18 cellular contexts compared by ENCODE assay signal in the genomic region with DNA sequence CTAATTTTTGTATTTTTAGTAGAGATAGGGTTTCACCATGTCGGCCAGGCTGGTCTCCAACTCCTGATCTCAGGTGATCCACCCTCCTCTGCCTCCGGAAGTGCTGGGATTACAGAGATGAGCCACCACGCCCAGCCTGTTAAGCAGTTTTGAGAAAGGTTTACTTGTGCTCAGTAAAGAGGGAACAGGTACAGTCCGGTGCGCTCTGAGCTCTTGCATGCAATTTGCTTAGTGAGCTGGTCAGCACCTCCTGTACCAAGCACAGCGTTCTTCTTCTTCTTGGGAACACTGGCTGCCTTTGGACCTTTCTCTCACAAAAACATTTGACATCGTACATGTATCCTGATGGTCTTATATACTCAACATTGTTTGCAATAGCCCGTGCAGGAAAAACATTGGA.
DNase-seq lines count a peak whose midpoint lies in the region; ATAC-seq, FAIRE-seq and TF ChIP-seq lines count a peak whose summit lies in the region.
"Had no signal": no experiment of that assay in that cellular context is flagged by ENCODE, and none has a peak within 500 bp of the region (broad histone marks: within the 10 kb centered on the region; RNA-seq: fewer than 3 reads in every experiment).

No MANE protein-coding gene starts in this region.

- H3K4me3 ChIP-seq in right lobe of liver: no peak overlapping the region
- no peak overlapping the region for H3K4me3 ChIP-seq in HepG2 (replicated peaks in 1 of 3; ENCODE audit: insufficient read depth in 1 of 3, low read depth in 2 of 3, low read length in 3 of 3)
- H3K4me3 ChIP-seq in hepatocyte: no peak overlapping the region
- no peak overlapping the region for H3K4me3 ChIP-seq in trophoblast cell (ENCODE audit: low read depth, low read length)
- H3K4me3 ChIP-seq in OCI-LY7 (ENCODE audit: low read depth, low read length, poor library complexity, severe bottlenecking): no peak overlapping the region
- no peak overlapping the region for H3K4me3 ChIP-seq in ovary
- H3K4me3 ChIP-seq: BLaER1 treated with 17β-estradiol and CSF1 and Interleukin-3, amounts not matched to agents 10 nM and 100 nM; GM23338 had no signal

- H2AFZ ChIP-seq in HepG2 (ENCODE audit: low read length) (no peak overlapping the region), hepatocyte (no peak overlapping the region), trophoblast cell (ENCODE audit: insufficient read depth, low read length, poor library complexity) (no peak overlapping the region), OCI-LY7 (ENCODE audit: low read length) (no peak overlapping the region)

- no TSS peak for BruUV-seq in HepG2 (replicated peaks; lab: Mats Ljungman, UMichigan)
- BruUV-seq in OCI-LY7 (replicated peaks; lab: Mats Ljungman, UMichigan): no TSS peak

- no peak overlapping the region for H3K27ac ChIP-seq in right lobe of liver
- H3K27ac ChIP-seq in HepG2 (ENCODE audit: extremely low read length, insufficient read depth, low read length): no peak overlapping the region
- H3K27ac ChIP-seq in hepatocyte: no peak overlapping the region
- H3K27ac ChIP-seq in trophoblast cell (ENCODE audit: low read depth, low read length): no peak overlapping the region
- no peak overlapping the region for H3K27ac ChIP-seq in OCI-LY7 (ENCODE audit: low read depth, low read length, poor library complexity, severe bottlenecking)
- no peak overlapping the region for H3K27ac ChIP-seq in ovary
- H3K27ac ChIP-seq: BLaER1 treated with 17β-estradiol and CSF1 and Interleukin-3, amounts not matched to agents 10 nM and 100 nM had no signal

- H2BK12ac ChIP-seq in trophoblast cell (ENCODE audit: low read length): peak overlapping the region; percentile 61

- peak overlapping the region; percentile 53 for H2BK120ac ChIP-seq in trophoblast cell (ENCODE audit: insufficient read depth, low read length, poor library complexity)

- no peak overlapping the region for H3K23ac ChIP-seq in trophoblast cell (ENCODE audit: low read length)

- H3K9me3 ChIP-seq in right lobe of liver (no peaks in the 10 kb centered on the region), HepG2 (ENCODE audit: low read length) (no peaks in the 10 kb centered on the region), hepatocyte (ENCODE audit: low read depth) (no peaks in the 10 kb centered on the region), trophoblast cell (ENCODE audit: insufficient read depth, low read depth, low read length) (no peaks in the 10 kb centered on the region), OCI-LY7 (ENCODE audit: low read length) (no peaks in the 10 kb centered on the region), ovary (no peaks in the 10 kb centered on the region)

- no peak overlapping the region for H2BK5ac ChIP-seq in trophoblast cell (ENCODE audit: low read depth, low read length, poor library complexity)

- peaks cover 18% of the 10 kb centered on the region for H3K79me1 ChIP-seq in trophoblast cell (ENCODE audit: low read length)

- intact Hi-C loops in right lobe of liver (cut with DNase I) (no loop called here), HepG2 (cut with micrococcal nuclease; ENCODE audit: unreplicated experiment) (no loop called here), OCI-LY7 (cut with micrococcal nuclease; ENCODE audit: unreplicated experiment) (no loop called here), ovary (cut with DNase I) (no loop called here)

- CTCF ChIA-PET in HepG2 (lab: Yijun Ruan, JAX; ENCODE audit: low intra/inter-chr PET ratio, low total read pairs): no interaction called here
- CTCF ChIA-PET in OCI-LY7 (lab: Charles Lee; ENCODE audit: unreplicated experiment): interaction anchor here (0.5 kb wide), 1 partner anchor 72 kb away, joined by 3 read pairs; no protein-coding TSS in a partner anchor

- TF ChIP-seq POLR2A in right lobe of liver (IDR thresholded peaks at IDR 0.05) (no peak), HepG2 (IDR thresholded peaks at IDR 0.05; ENCODE audit: insufficient read depth in 1 of 2, low read depth in 2 of 2, low read length in 2 of 2) (no peak), ovary (IDR thresholded peaks at IDR 0.05) (no peak)

- DNase-seq in right lobe of liver: no peak
- no peak for DNase-seq in HepG2 (ENCODE audit: low spot score)
- no peak for DNase-seq in hepatocyte (ENCODE audit: low spot score)
- no peak for DNase-seq in trophoblast cell
- DNase-seq in OCI-LY7 (ENCODE audit: low spot score): no peak
- DNase-seq in activated CD4-positive, CD25-positive, alpha-beta regulatory T cell (lab: John Stamatoyannopoulos, UW): no peak
- no peak for DNase-seq in ovary
- DNase-seq in activated naive CD4-positive, alpha-beta T cell treated with Interleukin-2 at 50 U/mL for 16 hours: no peak
- DNase-seq: 8988T; ACHN; CD4-positive, alpha-beta memory T cell; DMS79 treated with DMSO at 0.1 percent for 48 hours; EL; H9 had no signal

- H3K14ac ChIP-seq in trophoblast cell (ENCODE audit: low read length): no peak overlapping the region

- TF ChIP-seq RAD21 in HepG2 (CRISPR knock-in tag; IDR thresholded peaks at IDR 0.05): no peak

- no peak for TF ChIP-seq CTCF in right lobe of liver (IDR thresholded peaks at IDR 0.05)
- TF ChIP-seq CTCF in HepG2 (CRISPR knock-in tag; IDR thresholded peaks at IDR 0.05): no peak
- no peak for TF ChIP-seq CTCF in hepatocyte (IDR thresholded peaks at IDR 0.05; ENCODE audit: poor library complexity)
- TF ChIP-seq CTCF in OCI-LY7 (conservative IDR thresholded peaks at IDR 0.05; ENCODE audit: low read length): no peak
- no peak for TF ChIP-seq CTCF in ovary (IDR thresholded peaks at IDR 0.05)

- peak overlapping the region; percentile 68 for H2AK5ac ChIP-seq in trophoblast cell (ENCODE audit: low read length)

- H3K9me2 ChIP-seq in hepatocyte (replicated peaks; ENCODE audit: insufficient read depth): no peaks in the 10 kb centered on the region
- H3K9me2 ChIP-seq in OCI-LY7 (ENCODE audit: insufficient read depth, low read length): no peaks in the 10 kb centered on the region

- H4K8ac ChIP-seq in trophoblast cell (ENCODE audit: low read depth, low read length): peak overlapping the region; percentile 43

- H4K20me1 ChIP-seq in HepG2 (ENCODE audit: insufficient read depth, low read length) (no peaks in the 10 kb centered on the region), hepatocyte (ENCODE audit: insufficient read depth, poor library complexity, severe bottlenecking) (no peaks in the 10 kb centered on the region), OCI-LY7 (ENCODE audit: insufficient read depth, low read length) (no peaks in the 10 kb centered on the region)
- H4K20me1 ChIP-seq: BLaER1 treated with 17β-estradiol and CSF1 and Interleukin-3, amounts not matched to agents 10 nM and 100 nM had no signal

- H3K9ac ChIP-seq in HepG2 (ENCODE audit: insufficient read depth, low read depth, low read length) (no peak overlapping the region), trophoblast cell (ENCODE audit: low read length) (no peak overlapping the region)
- H3K9ac ChIP-seq: BLaER1 treated with 17β-estradiol and CSF1 and Interleukin-3, amounts not matched to agents 10 nM and 100 nM had no signal

- WGBS in right lobe of liver (ENCODE audit: insufficient coverage, low coverage, low lambda C conversion rate, missing lambda C conversion rate): 71% methylated on average over 8 of the region's 8 CpGs
- WGBS in HepG2 (ENCODE audit: low lambda C conversion rate): 89% methylated on average over 8 of the region's 8 CpGs
- WGBS in hepatocyte (ENCODE audit: low lambda C conversion rate, missing lambda C conversion rate): 70% methylated on average over 8 of the region's 8 CpGs
- WGBS in trophoblast cell (ENCODE audit: extremely low coverage, insufficient coverage, insufficient read length): no CpG with 5 or more reads among the region's 8 CpGs
- WGBS in ovary, 3 donors: 87 to 92% (median 90%) methylated on average over 8 of the region's 8 CpGs

- ATAC-seq in right lobe of liver (peak; percentile 34 to 72 (median 49)), HepG2 (no peak)
- ATAC-seq: GM23338 had no signal

- no peak for FAIRE-seq in HepG2 (lab: Jason Lieb, UNC)
- FAIRE-seq: G401.6, GM12891 had no signal

- H3K18ac ChIP-seq in trophoblast cell (ENCODE audit: low read length): peak overlapping the region; percentile 40

- in situ Hi-C loops in HepG2 (cut with HindIII; ENCODE audit: extremely low pct_ligation_motif_present, low pct_unique_long_range_greater_than_20kb): no loop called here

- POLR2A ChIA-PET in HepG2 (lab: Yijun Ruan, JAX) (interaction anchor here (1.0 kb wide), 1 partner anchor 158 kb away, joined by 3 read pairs; no protein-coding TSS in a partner anchor), OCI-LY7 (lab: Charles Lee) (no interaction called here)

- H4K12ac ChIP-seq in trophoblast cell (ENCODE audit: low read depth, low read length): no peak overlapping the region

- TF ChIP-seq EP300 in HepG2 (IDR thresholded peaks at IDR 0.05; ENCODE audit: low read depth in 2 of 2, low read length in 2 of 2) (no peak), HepG2 (CRISPR knock-in tag; IDR thresholded peaks at IDR 0.05; ENCODE audit: borderline replicate concordance) (no peak), ovary (IDR thresholded peaks at IDR 0.05) (no peak)

- no peak overlapping the region for H3K4ac ChIP-seq in trophoblast cell (ENCODE audit: low read depth, low read length)

- H3K4me1 ChIP-seq in right lobe of liver: peaks cover 0 to 17% (median 6%) of the 10 kb centered on the region in 4 donors
- peaks cover 28% of the 10 kb centered on the region for H3K4me1 ChIP-seq in HepG2 (ENCODE audit: insufficient read depth, low read length)
- peaks cover 12% of the 10 kb centered on the region for H3K4me1 ChIP-seq in hepatocyte (ENCODE audit: insufficient read depth)
- peaks cover 9 to 18% of the 10 kb centered on the region in 2 experiments for H3K4me1 ChIP-seq in trophoblast cell (ENCODE audit: control insufficient read depth in 1 of 2, insufficient read depth in 2 of 2, low read length in 2 of 2)
- H3K4me1 ChIP-seq in OCI-LY7 (ENCODE audit: insufficient read depth, low read length, poor library complexity, severe bottlenecking): no peaks in the 10 kb centered on the region
- no peaks in the 10 kb centered on the region for H3K4me1 ChIP-seq in ovary (ENCODE audit: insufficient read depth)

- peak overlapping the region; percentile 51 for H4K91ac ChIP-seq in trophoblast cell (ENCODE audit: low read depth, low read length)

- H3K79me2 ChIP-seq in HepG2 (ENCODE audit: insufficient read depth, low read length) (no peaks in the 10 kb centered on the region), hepatocyte (no peaks in the 10 kb centered on the region), trophoblast cell (ENCODE audit: control insufficient read depth, insufficient read depth, low read length, poor library complexity) (peaks cover 4% of the 10 kb centered on the region), OCI-LY7 (ENCODE audit: insufficient read depth, low read depth, low read length) (no peaks in the 10 kb centered on the region)

- H3K4me2 ChIP-seq in HepG2 (ENCODE audit: low read depth, low read length): no peak overlapping the region
- H3K4me2 ChIP-seq in hepatocyte: peak overlapping the region; percentile 15
- no peak overlapping the region for H3K4me2 ChIP-seq in trophoblast cell (ENCODE audit: low read length)
- H3K4me2 ChIP-seq in OCI-LY7 (ENCODE audit: low read length): no peak overlapping the region
- H3K4me2 ChIP-seq: GM23338 had no signal

- H3K36me3 ChIP-seq in right lobe of liver (no peaks in the 10 kb centered on the region), HepG2 (replicated peaks in 1 of 2; ENCODE audit: control insufficient read depth in 1 of 2, insufficient read depth in 2 of 2, low read length in 2 of 2) (no peaks in the 10 kb centered on the region), hepatocyte (replicated peaks; ENCODE audit: insufficient read depth, low read depth) (no peaks in the 10 kb centered on the region), trophoblast cell (ENCODE audit: control insufficient read depth in 1 of 2, insufficient read depth in 2 of 2, low read length in 2 of 2) (no peaks in the 10 kb centered on the region), OCI-LY7 (ENCODE audit: insufficient read depth, low read length) (no peaks in the 10 kb centered on the region), ovary (no peaks in the 10 kb centered on the region)
- H3K36me3 ChIP-seq: BLaER1 treated with 17β-estradiol and CSF1 and Interleukin-3, amounts not matched to agents 10 nM and 100 nM had no signal

- no peaks in the 10 kb centered on the region for H3K27me3 ChIP-seq in right lobe of liver
- no peaks in the 10 kb centered on the region for H3K27me3 ChIP-seq in HepG2 (ENCODE audit: control insufficient read depth in 1 of 2, insufficient read depth in 2 of 2, low read length in 2 of 2)
- no peaks in the 10 kb centered on the region for H3K27me3 ChIP-seq in hepatocyte
- no peaks in the 10 kb centered on the region for H3K27me3 ChIP-seq in trophoblast cell (ENCODE audit: insufficient read depth, low read length)
- no peaks in the 10 kb centered on the region for H3K27me3 ChIP-seq in ovary
- H3K27me3 ChIP-seq: BLaER1 treated with 17β-estradiol and CSF1 and Interleukin-3, amounts not matched to agents 10 nM and 100 nM had no signal
